In genomic region chr12:7162691-7163114, GRCh38 we compare ENCODE assay signal across 8 cellular contexts. TPM values are rescaled to one million over a fixed set of nuclear protein-coding genes. Genes with fewer than 3 reads are reported as not detected.
DNase-seq lines count a peak whose midpoint lies in the region; ATAC-seq, FAIRE-seq and TF ChIP-seq lines count a peak whose summit lies in the region.

No MANE protein-coding gene starts in this region.

- peak; percentile 88 for TF ChIP-seq CTCF in bronchial epithelial cell (IDR thresholded peaks at IDR 0.05; ENCODE audit: insufficient read depth, low read length, severe bottlenecking)
- peak; percentile 62 to 82 (median 69) for TF ChIP-seq CTCF in right lobe of liver (IDR thresholded peaks at IDR 0.05)
- peak; percentile 36 to 64 for TF ChIP-seq CTCF in suprapubic skin (IDR thresholded peaks at IDR 0.05)

- H3K9me3 ChIP-seq in right lobe of liver (no peaks in the 10 kb centered on the region), suprapubic skin (no peaks in the 10 kb centered on the region)

- FAIRE-seq in bronchial epithelial cell (lab: Jason Lieb, UNC) = no peak

- no peaks in the 10 kb centered on the region for H3K36me3 ChIP-seq in bronchial epithelial cell (ENCODE audit: control insufficient read depth, insufficient read depth, low read length)
- no peaks in the 10 kb centered on the region for H3K36me3 ChIP-seq in right lobe of liver
- no peaks in the 10 kb centered on the region for H3K36me3 ChIP-seq in suprapubic skin

- H3K4me1 ChIP-seq in right lobe of liver (peaks cover 0 to 23% (median 3%) of the 10 kb centered on the region in 4 donors), suprapubic skin (peaks cover 7% of the 10 kb centered on the region)

- DNase-seq in stimulated activated naive CD4-positive, alpha-beta T cell (lab: John Stamatoyannopoulos, UW) = peak in 4 of 6 experiments; percentile 4 to 25 (median 10)
- no peak for DNase-seq in stimulated activated naive CD4-positive, alpha-beta T cell treated with Interleukin-2 at 50 U/mL for 16 hours (lab: John Stamatoyannopoulos, UW)
- DNase-seq in NCI-H82 treated with DMSO at 0.1 percent for 48 hours (lab: John Stamatoyannopoulos, UW; ENCODE audit: unreplicated experiment) = peak; percentile 18
- peak; percentile 55 for DNase-seq in bronchial epithelial cell (ENCODE audit: low read depth)
- DNase-seq in right lobe of liver = peak in 2 of 3 donors; percentile 63 to 76
- DNase-seq in suprapubic skin (ENCODE audit: low spot score in 2 of 2) = no peak
- no peak for DNase-seq in COLO829 (ENCODE audit: low spot score)

- TF ChIP-seq EP300 in suprapubic skin (IDR thresholded peaks at IDR 0.05) = no peak

- H3K27me3 ChIP-seq in bronchial epithelial cell (ENCODE audit: control insufficient read depth, insufficient read depth, low read length) = no peaks in the 10 kb centered on the region
- H3K27me3 ChIP-seq in right lobe of liver = no peaks in the 10 kb centered on the region
- peaks cover 10% of the 10 kb centered on the region for H3K27me3 ChIP-seq in suprapubic skin

- intact Hi-C loops in right lobe of liver (cut with DNase I) = no loop called here

- no peak overlapping the region for H3K4me3 ChIP-seq in bronchial epithelial cell (ENCODE audit: low read depth, low read length)
- no peak overlapping the region for H3K4me3 ChIP-seq in right lobe of liver
- no peak overlapping the region for H3K4me3 ChIP-seq in suprapubic skin

- TF ChIP-seq POLR2A in right lobe of liver (IDR thresholded peaks at IDR 0.05) (no peak), suprapubic skin (IDR thresholded peaks at IDR 0.05) (no peak)

- WGBS in right lobe of liver (ENCODE audit: insufficient coverage, low coverage, low lambda C conversion rate, missing lambda C conversion rate) = 0% methylated on average over 19 of the region's 19 CpGs
- 2% methylated on average over 18 of the region's 19 CpGs for WGBS in suprapubic skin

- H3K27ac ChIP-seq in right lobe of liver (peak overlapping the region in 1 of 3 donors; percentile 82), suprapubic skin (no peak overlapping the region)

- ATAC-seq in right lobe of liver (peak; percentile 82 to 85 (median 84)), HG03460 (IDR thresholded peaks at IDR 0.05; ENCODE audit: unreplicated experiment) (no peak)

RNA-seq across cellular contexts. Expression of gene PEX5, which starts 26.8 kb away (rescaled TPM):
- total RNA-seq in bronchial epithelial cell (21.9 and 27.9 TPM in 2 replicates), right lobe of liver (10 to 100 TPM; 28.7 to 43.9 (median 36.2) TPM), suprapubic skin (10 to 100 TPM; 35.9 to 49.3 (median 41.5) TPM)

RNA-seq across cellular contexts. Expression of gene CLSTN3, which starts 32.5 kb away (rescaled TPM):
- total RNA-seq in bronchial epithelial cell (7.0 and 9.2 TPM in 2 replicates), right lobe of liver (10 to 100 TPM; 38.9 to 55.2 (median 43.1) TPM), suprapubic skin (10 to 100 TPM; 29.9 to 69.8 (median 39.1) TPM)

RNA-seq across cellular contexts. Expression of gene RBP5, which starts 34.0 kb away (rescaled TPM):
- total RNA-seq in bronchial epithelial cell = not detected in 2 replicates
- total RNA-seq in right lobe of liver = 100 to 1,000 TPM in 3 of 6 experiments, 10 to 100 TPM in 3; 44.1 to 239 (median 98.2) TPM
- 1 to 10 TPM in 1 of 4 donors, under 1 TPM in 1, not detected in 2; 0.98 to 2.1 TPM for total RNA-seq in suprapubic skin

RNA-seq across cellular contexts. Expression of gene C1RL, which starts 53.7 kb away (rescaled TPM):
- total RNA-seq in bronchial epithelial cell (11.3 and 14.3 TPM in 2 replicates), right lobe of liver (100 to 1,000 TPM; 202 to 236 (median 216) TPM), suprapubic skin (10 to 100 TPM; 28.5 to 50.8 (median 34.7) TPM)

Comparison
In these comparisons a context has a peak if more than half of its experiments do, and no peak if none do; other contexts are left out.
1. DNase-seq: peak in stimulated activated naive CD4-positive, alpha-beta T cell (4 of 6), NCI-H82 treated with DMSO at 0.1 percent for 48 hours (single experiment), bronchial epithelial cell (single experiment) and right lobe of liver (2 of 3); none in stimulated activated naive CD4-positive, alpha-beta T cell treated with Interleukin-2 at 50 U/mL for 16 hours (single experiment), suprapubic skin (0 of 2) and COLO829 (single experiment).
2. RNA of gene RBP5, which starts 34.0 kb away (total RNA-seq): 44.1 to 239 TPM in right lobe of liver; 0.98 to 2.1 TPM in suprapubic skin and not detected in bronchial epithelial cell; every median in the first group is over 10 times any median in the second.
3. Peak in every context shown above with its lines, with median percentiles within 50 percentile points of each other: CTCF ChIP-seq.